8 cellular contexts compared by ENCODE assay signal in genomic region chr11:1548221-1549070, GRCh38. TPM values are rescaled to one million over a fixed set of nuclear protein-coding genes. Genes with fewer than 3 reads are reported as not detected.
DNase-seq lines count a peak whose midpoint lies in the region; TF ChIP-seq lines count a peak whose summit lies in the region.

No MANE protein-coding gene starts in this region.

- H3K9me3 Mint-ChIP-seq in progenitor cell of endocrine pancreas (ENCODE audit: low read depth): no peaks in the 10 kb centered on the region

- DNase-seq in NCI-H1436 (lab: John Stamatoyannopoulos, UW): peak; percentile 30
- DNase-seq in NCI-H1436 treated with DMSO at 0.1 percent for 48 hours (lab: John Stamatoyannopoulos, UW): no peak
- DNase-seq in SW480 (ENCODE audit: low spot score): peak; percentile 88
- peak; percentile 87 for DNase-seq in cardiac septum (ENCODE audit: low spot score)
- no peak for DNase-seq in progenitor cell of endocrine pancreas (ENCODE audit: low spot score, unreplicated experiment)
- DNase-seq in activated CD4-positive, alpha-beta T cell treated with anti-CD3 and anti-CD28 coated beads for 48 hours: no peak
- DNase-seq in NCI-H1694 treated with DMSO at 0.1 percent for 48 hours (lab: John Stamatoyannopoulos, UW): no peak
- no peak for DNase-seq in activated gamma-delta T cell (lab: John Stamatoyannopoulos, UW)

- no peak for TF ChIP-seq CTCF in progenitor cell of endocrine pancreas (IDR thresholded peaks at IDR 0.05; ENCODE audit: unreplicated experiment)

- intact Hi-C loops in cardiac septum (cut with DNase I): loop anchor here (1.0 to 10.0 kb wide), 2 partner anchors 11 to 76 kb away; partner anchors contain the start of genes KRTAP5-4 and KRTAP5-5

- no peak overlapping the region for H3K27ac Mint-ChIP-seq in progenitor cell of endocrine pancreas

- H3K4me1 Mint-ChIP-seq in progenitor cell of endocrine pancreas (ENCODE audit: low read depth): no peaks in the 10 kb centered on the region

- peak overlapping the region; percentile 50 for H3K4me3 Mint-ChIP-seq in progenitor cell of endocrine pancreas (ENCODE audit: low read depth)

- peaks cover 52% of the 10 kb centered on the region for H3K27me3 Mint-ChIP-seq in progenitor cell of endocrine pancreas

- H3K36me3 Mint-ChIP-seq in progenitor cell of endocrine pancreas (ENCODE audit: insufficient read depth): no peaks in the 10 kb centered on the region

RNA-seq across cellular contexts. Expression of gene DUSP8, which starts 23.6 kb away (rescaled TPM):
- total RNA-seq in cardiac septum: 36.9 TPM
- 15.2 and 15.9 TPM in 2 replicates for total RNA-seq in progenitor cell of endocrine pancreas

RNA-seq across cellular contexts. Expression of gene KRTAP5-1, which starts 36.6 kb away (rescaled TPM):
- total RNA-seq in cardiac septum (not detected), progenitor cell of endocrine pancreas (not detected in 2 replicates)

RNA-seq across cellular contexts. Expression of gene KRTAP5-2, which starts 49.6 kb away (rescaled TPM):
- total RNA-seq in cardiac septum (not detected), progenitor cell of endocrine pancreas (not detected in 2 replicates)

RNA-seq across cellular contexts. Expression of gene KRTAP5-3, which starts 59.8 kb away (rescaled TPM):
- not detected for total RNA-seq in cardiac septum
- total RNA-seq in progenitor cell of endocrine pancreas: not detected in 2 replicates

Comparison
In these comparisons a context has a peak if more than half of its experiments do, and no peak if none do; other contexts are left out.
1. DNase-seq: peak in NCI-H1436 (single experiment), SW480 (single experiment) and cardiac septum (single experiment); none in NCI-H1436 treated with DMSO at 0.1 percent for 48 hours (single experiment), progenitor cell of endocrine pancreas (single experiment), activated CD4-positive, alpha-beta T cell treated with anti-CD3 and anti-CD28 coated beads for 48 hours (single experiment), NCI-H1694 treated with DMSO at 0.1 percent for 48 hours (single experiment) and activated gamma-delta T cell (single experiment).